8 cellular contexts compared by ENCODE assay signal in genomic region chr12:132188451-132189298, GRCh38. TPM values are rescaled to one million over a fixed set of nuclear protein-coding genes. Genes with fewer than 3 reads are reported as not detected.
A peak's percentile ranks its signal among the peaks of the same experiment; 100 is the strongest.
DNase-seq lines count a peak whose midpoint lies in the region; ATAC-seq and TF ChIP-seq lines count a peak whose summit lies in the region.

No MANE protein-coding gene starts in this region.

- peaks cover 6% of the 10 kb centered on the region for H3K4me1 ChIP-seq in colonic mucosa
- peaks cover 20 to 39% of the 10 kb centered on the region in 2 donors for H3K4me1 ChIP-seq in naive thymus-derived CD4-positive, alpha-beta T cell (ENCODE audit: control insufficient read depth in 2 of 2, insufficient read depth in 2 of 2, low read length in 2 of 2)

- intact Hi-C loops in colonic mucosa (cut with DNase I), result no loop called here
- intact Hi-C loops in naive thymus-derived CD4-positive, alpha-beta T cell (cut with micrococcal nuclease), result loop anchor here (1.0 to 5.0 kb wide), 11 partner anchors 9 to 499 kb away; partner anchors contain the start of genes DDX51 (in 2 of the 2), NOC4L (in 2 of the 2), FBRSL1 (in 1 of the 2) and POLE (in 1 of the 2)

- no peaks in the 10 kb centered on the region for H3K27me3 ChIP-seq in colonic mucosa
- no peaks in the 10 kb centered on the region for H3K27me3 ChIP-seq in naive thymus-derived CD4-positive, alpha-beta T cell (ENCODE audit: control insufficient read depth in 2 of 2, insufficient read depth in 2 of 2, low read length in 2 of 2)

- POLR2A ChIA-PET in naive thymus-derived CD4-positive, alpha-beta T cell (lab: Charles Lee), result interaction anchor here (0.7 to 4.6 kb wide), 7 partner anchors 10 to 266 kb away, joined by 3 to 43 read pairs (median 6); no protein-coding TSS in a partner anchor

- CTCF ChIA-PET in naive thymus-derived CD4-positive, alpha-beta T cell (lab: Charles Lee), result interaction anchor here (1.0 to 1.2 kb wide), 2 partner anchors 30 to 35 kb away, joined by 3 to 5 read pairs; no protein-coding TSS in a partner anchor

- H3K9me3 ChIP-seq in colonic mucosa, result no peaks in the 10 kb centered on the region
- H3K9me3 ChIP-seq in naive thymus-derived CD4-positive, alpha-beta T cell (ENCODE audit: control insufficient read depth in 2 of 3, low read length in 3 of 3), result peaks cover 0 to 27% (median under 1%) of the 10 kb centered on the region in 3 experiments

- peaks cover 6 to 19% (median 13%) of the 10 kb centered on the region in 5 donors for H3K36me3 Mint-ChIP-seq in naive thymus-derived CD4-positive, alpha-beta T cell

- peaks cover 15 to 59% (median 45%) of the 10 kb centered on the region in 7 donors for H3K4me1 Mint-ChIP-seq in naive thymus-derived CD4-positive, alpha-beta T cell

- no peak for DNase-seq in AG09309 (ENCODE audit: low read depth)
- no peak for DNase-seq in LNCaP clone FGC (ENCODE audit: low read depth)
- no peak for DNase-seq in colonic mucosa
- peak in 3 of 9 donors; percentile 19 to 29 (median 28) for DNase-seq in naive thymus-derived CD4-positive, alpha-beta T cell
- no peak for DNase-seq in T-helper 9 cell
- no peak for DNase-seq in GM10266 (ENCODE audit: extremely low spot score)
- DNase-seq in KG1 (lab: John Stamatoyannopoulos, UW), result no peak

- peaks cover 0 to 37% (median 19%) of the 10 kb centered on the region in 11 donors for H3K9me3 Mint-ChIP-seq in naive thymus-derived CD4-positive, alpha-beta T cell

- H3K9ac ChIP-seq in colonic mucosa (ENCODE audit: low read depth in 2 of 2, low read length in 2 of 2), result peak overlapping the region; percentile 70 to 74

- peaks cover 0 to 12% (median 0%) of the 10 kb centered on the region in 5 donors for H3K27me3 Mint-ChIP-seq in naive thymus-derived CD4-positive, alpha-beta T cell

- H3K27ac Mint-ChIP-seq in naive thymus-derived CD4-positive, alpha-beta T cell, result peak overlapping the region; percentile 85 to 99 (median 96)

- TF ChIP-seq CTCF in AG09309 (IDR thresholded peaks at IDR 0.05; ENCODE audit: control insufficient read depth, insufficient read depth, low read depth, low read length, missing control alignments) (no peak), LNCaP clone FGC (IDR thresholded peaks at IDR 0.05; ENCODE audit: control insufficient read depth, extremely low read depth, insufficient read depth) (no peak), colonic mucosa (IDR thresholded peaks at IDR 0.05) (no peak), GM10266 (IDR thresholded peaks at IDR 0.05; ENCODE audit: control insufficient read depth, insufficient read depth, low read depth, missing control alignments) (no peak)

- ATAC-seq in naive thymus-derived CD4-positive, alpha-beta T cell, result no peak
- no peak for ATAC-seq in HG03135 (IDR thresholded peaks at IDR 0.05; ENCODE audit: unreplicated experiment)

- no peaks in the 10 kb centered on the region for H3K36me3 ChIP-seq in colonic mucosa
- H3K36me3 ChIP-seq in naive thymus-derived CD4-positive, alpha-beta T cell (ENCODE audit: control insufficient read depth in 2 of 3, insufficient read depth in 3 of 3, low read length in 3 of 3), result no peaks in the 10 kb centered on the region

- H3K27ac ChIP-seq in colonic mucosa, result peak overlapping the region; percentile 66
- peak overlapping the region; percentile 82 for H3K27ac ChIP-seq in naive thymus-derived CD4-positive, alpha-beta T cell (ENCODE audit: low read depth, low read length)

- H3K4me3 Mint-ChIP-seq in naive thymus-derived CD4-positive, alpha-beta T cell, result peak overlapping the region; percentile 80 to 99 (median 96)

- peak overlapping the region; percentile 46 for H3K4me3 ChIP-seq in AG09309 (ENCODE audit: control insufficient read depth, low read depth, low read length)
- peak overlapping the region; percentile 61 for H3K4me3 ChIP-seq in LNCaP clone FGC (ENCODE audit: low read depth, low read length)
- H3K4me3 ChIP-seq in colonic mucosa, result peak overlapping the region; percentile 46
- peak overlapping the region; percentile 71 for H3K4me3 ChIP-seq in naive thymus-derived CD4-positive, alpha-beta T cell (ENCODE audit: low read length)

RNA-seq across cellular contexts. Expression of gene NOC4L, which starts 44.4 kb away (rescaled TPM):
- 10 to 100 TPM; 12.5 to 29.7 TPM for total RNA-seq in colonic mucosa
- 10 to 100 TPM; 19.3 to 27.1 (median 21.1) TPM for total RNA-seq in naive thymus-derived CD4-positive, alpha-beta T cell
- polyA plus RNA-seq in naive thymus-derived CD4-positive, alpha-beta T cell, result 10 to 100 TPM; 16.9 to 29.0 TPM

RNA-seq across cellular contexts. Expression of gene DDX51, which starts 44.6 kb away (rescaled TPM):
- total RNA-seq in colonic mucosa, result 10 to 100 TPM in 1 of 2 donors, 1 to 10 TPM in 1; 9.4 to 22.9 TPM
- total RNA-seq in naive thymus-derived CD4-positive, alpha-beta T cell, result 10 to 100 TPM; 33.2 to 54.8 (median 50.6) TPM
- polyA plus RNA-seq in naive thymus-derived CD4-positive, alpha-beta T cell, result 10 to 100 TPM in 1 of 2 donors, 1 to 10 TPM in 1; 8.8 to 15.6 TPM
